In the genomic region with DNA sequence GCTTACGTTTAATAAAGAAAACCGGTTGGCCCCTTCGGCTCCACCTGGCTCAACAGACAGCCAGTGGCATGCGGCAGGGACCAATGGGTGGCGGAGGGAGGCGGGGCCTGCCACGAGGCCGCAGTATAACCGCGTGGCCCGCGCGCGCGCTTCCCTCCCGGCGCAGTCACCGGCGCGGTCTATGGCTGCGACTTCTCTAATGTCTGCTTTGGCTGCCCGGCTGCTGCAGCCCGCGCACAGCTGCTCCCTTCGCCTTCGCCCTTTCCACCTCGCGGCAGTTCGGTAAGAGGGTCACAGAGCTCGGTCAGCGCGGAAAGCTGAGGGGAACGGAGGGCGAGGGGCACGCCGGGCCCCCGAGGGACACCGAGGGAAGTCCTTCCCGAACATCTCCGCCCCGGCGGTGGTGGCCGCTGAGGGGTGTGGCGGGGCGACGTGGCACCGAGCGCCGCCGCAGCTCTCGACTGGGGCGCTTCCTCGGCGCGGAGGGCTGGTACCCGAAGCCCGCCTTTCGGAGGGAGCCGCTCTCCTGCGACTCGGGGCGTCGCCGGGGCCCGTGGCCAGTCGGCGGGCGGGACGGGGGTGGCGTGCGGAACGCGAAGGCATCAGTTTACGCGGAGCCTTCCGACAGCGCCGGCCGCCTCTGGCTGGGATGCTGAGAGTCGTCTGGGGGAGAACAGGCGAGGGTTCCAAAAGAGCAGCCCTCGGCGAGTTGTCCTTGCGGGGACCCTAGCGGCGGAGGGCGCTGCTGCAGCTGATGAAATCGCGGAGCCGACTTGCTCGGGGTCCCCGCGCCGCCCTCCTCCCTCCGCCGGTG, we compare ENCODE assay signal across 8 cellular contexts. TPM values are rescaled to one million over a fixed set of nuclear protein-coding genes. Genes with fewer than 3 reads are reported as not detected.
DNase-seq lines count a peak whose midpoint lies in the region; ATAC-seq and TF ChIP-seq lines count a peak whose summit lies in the region.

A gene (plus strand): TSS at position 155 of the 814 bp plus-strand sequence. CDS start 27 bp downstream, at position 182.

- peak within 1 kb of the TSS; percentile 100 for H3K27ac Mint-ChIP-seq in activated naive CD4-positive, alpha-beta T cell treated with anti-CD3 and anti-CD28 coated beads, Interleukin-2, amount 50 U/mL, for 24 hours
- H3K27ac Mint-ChIP-seq in osteocyte (ENCODE audit: unreplicated experiment): peak within 1 kb of the TSS; percentile 100

- peak within 1 kb of the TSS; percentile 55 for H3K4me3 ChIP-seq in thymus (ENCODE audit: low read length)

- WGBS in thymus: under 1% methylated on average over 96 of the region's 96 CpGs

- peaks cover 27% of the 10 kb centered on the region for H3K36me3 Mint-ChIP-seq in activated naive CD4-positive, alpha-beta T cell treated with anti-CD3 and anti-CD28 coated beads, Interleukin-2, amount 50 U/mL, for 24 hours
- H3K36me3 Mint-ChIP-seq in osteocyte (ENCODE audit: unreplicated experiment): peaks cover 7% of the 10 kb centered on the region

- no peaks in the 10 kb centered on the region for H3K27me3 ChIP-seq in thymus (ENCODE audit: control insufficient read depth, insufficient read depth)

- H3K27ac ChIP-seq in thymus (ENCODE audit: low read depth): peak within 1 kb of the TSS; percentile 89

- peaks cover 34% of the 10 kb centered on the region for H3K4me1 Mint-ChIP-seq in activated naive CD4-positive, alpha-beta T cell treated with anti-CD3 and anti-CD28 coated beads, Interleukin-2, amount 50 U/mL, for 24 hours
- peaks cover 44% of the 10 kb centered on the region for H3K4me1 Mint-ChIP-seq in osteocyte (ENCODE audit: unreplicated experiment)

- TF ChIP-seq CTCF in osteocyte (IDR thresholded peaks at IDR 0.05): peak; percentile 82

- H3K4me1 ChIP-seq in thymus (ENCODE audit: control insufficient read depth, insufficient read depth, low read length): peaks cover 3% of the 10 kb centered on the region

- H3K9me3 Mint-ChIP-seq in activated naive CD4-positive, alpha-beta T cell treated with anti-CD3 and anti-CD28 coated beads, Interleukin-2, amount 50 U/mL, for 24 hours: no peaks in the 10 kb centered on the region
- H3K9me3 Mint-ChIP-seq in osteocyte (ENCODE audit: unreplicated experiment): no peaks in the 10 kb centered on the region

- DNase-seq in NCI-H1092 (lab: John Stamatoyannopoulos, UW): peak; percentile 89
- peak; percentile 97 for DNase-seq in glomerular visceral epithelial cell (ENCODE audit: extremely low spot score)
- DNase-seq in osteocyte (ENCODE audit: extremely low spot score, unreplicated experiment): peak; percentile 98

- no peaks in the 10 kb centered on the region for H3K36me3 ChIP-seq in thymus (ENCODE audit: control insufficient read depth, insufficient read depth)

- H3K27me3 Mint-ChIP-seq in activated naive CD4-positive, alpha-beta T cell treated with anti-CD3 and anti-CD28 coated beads, Interleukin-2, amount 50 U/mL, for 24 hours: no peaks in the 10 kb centered on the region
- H3K27me3 Mint-ChIP-seq in osteocyte (ENCODE audit: unreplicated experiment): no peaks in the 10 kb centered on the region

- ATAC-seq in HG02610 (IDR thresholded peaks at IDR 0.05; ENCODE audit: unreplicated experiment): peak; percentile 89
- peak; percentile 92 for ATAC-seq in SK-N-SH treated with all-trans-retinoic acid at 6 μM for 48 hours

- no peaks in the 10 kb centered on the region for H3K9me3 ChIP-seq in thymus (ENCODE audit: control insufficient read depth)

- peak; percentile 99 for TF ChIP-seq POLR2A in GM10847 (IDR thresholded peaks at IDR 0.05; ENCODE audit: extremely low read depth, insufficient read length)

- H3K4me3 Mint-ChIP-seq in activated naive CD4-positive, alpha-beta T cell treated with anti-CD3 and anti-CD28 coated beads, Interleukin-2, amount 50 U/mL, for 24 hours: peak within 1 kb of the TSS; percentile 99
- peak within 1 kb of the TSS; percentile 98 for H3K4me3 Mint-ChIP-seq in osteocyte (ENCODE audit: unreplicated experiment)

TF ChIP-seq in SK-N-SH treated with all-trans-retinoic acid at 6 μM for 48 hours, 23 proteins besides CTCF, POLR2A, EP300 and RAD21:
- TF ChIP-seq ZFP3 (CRISPR knock-in tag; IDR thresholded peaks at IDR 0.05) (0 out of 2 replicates have a peak, but pooled peaks have one; percentile 11), ISL1 (CRISPR knock-in tag; IDR thresholded peaks at IDR 0.05) (no peak), RARB (CRISPR knock-in tag; IDR thresholded peaks at IDR 0.05) (no peak), ZFP30 (CRISPR knock-in tag; IDR thresholded peaks at IDR 0.05) (no peak)
- TF ChIP-seq, protein P1, sequence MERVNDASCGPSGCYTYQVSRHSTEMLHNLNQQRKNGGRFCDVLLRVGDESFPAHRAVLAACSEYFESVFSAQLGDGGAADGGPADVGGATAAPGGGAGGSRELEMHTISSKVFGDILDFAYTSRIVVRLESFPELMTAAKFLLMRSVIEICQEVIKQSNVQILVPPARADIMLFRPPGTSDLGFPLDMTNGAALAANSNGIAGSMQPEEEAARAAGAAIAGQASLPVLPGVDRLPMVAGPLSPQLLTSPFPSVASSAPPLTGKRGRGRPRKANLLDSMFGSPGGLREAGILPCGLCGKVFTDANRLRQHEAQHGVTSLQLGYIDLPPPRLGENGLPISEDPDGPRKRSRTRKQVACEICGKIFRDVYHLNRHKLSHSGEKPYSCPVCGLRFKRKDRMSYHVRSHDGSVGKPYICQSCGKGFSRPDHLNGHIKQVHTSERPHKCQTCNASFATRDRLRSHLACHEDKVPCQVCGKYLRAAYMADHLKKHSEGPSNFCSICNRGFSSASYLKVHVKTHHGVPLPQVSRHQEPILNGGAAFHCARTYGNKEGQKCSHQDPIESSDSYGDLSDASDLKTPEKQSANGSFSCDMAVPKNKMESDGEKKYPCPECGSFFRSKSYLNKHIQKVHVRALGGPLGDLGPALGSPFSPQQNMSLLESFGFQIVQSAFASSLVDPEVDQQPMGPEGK (CRISPR knock-in tag; IDR thresholded peaks at IDR 0.05; ENCODE audit: borderline replicate concordance): no peak
- TF ChIP-seq, protein P2, sequence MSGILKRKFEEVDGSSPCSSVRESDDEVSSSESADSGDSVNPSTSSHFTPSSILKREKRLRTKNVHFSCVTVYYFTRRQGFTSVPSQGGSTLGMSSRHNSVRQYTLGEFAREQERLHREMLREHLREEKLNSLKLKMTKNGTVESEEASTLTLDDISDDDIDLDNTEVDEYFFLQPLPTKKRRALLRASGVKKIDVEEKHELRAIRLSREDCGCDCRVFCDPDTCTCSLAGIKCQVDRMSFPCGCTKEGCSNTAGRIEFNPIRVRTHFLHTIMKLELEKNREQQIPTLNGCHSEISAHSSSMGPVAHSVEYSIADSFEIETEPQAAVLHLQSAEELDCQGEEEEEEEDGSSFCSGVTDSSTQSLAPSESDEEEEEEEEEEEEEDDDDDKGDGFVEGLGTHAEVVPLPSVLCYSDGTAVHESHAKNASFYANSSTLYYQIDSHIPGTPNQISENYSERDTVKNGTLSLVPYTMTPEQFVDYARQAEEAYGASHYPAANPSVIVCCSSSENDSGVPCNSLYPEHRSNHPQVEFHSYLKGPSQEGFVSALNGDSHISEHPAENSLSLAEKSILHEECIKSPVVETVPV (CRISPR knock-in tag; IDR thresholded peaks at IDR 0.05): no peak

RNA-seq across cellular contexts. Expression of the gene that starts here (rescaled TPM):
- 223 and 242 TPM in 2 replicates for total RNA-seq in osteocyte
- polyA plus RNA-seq in thymus: 47.0 TPM

Comparison
In these comparisons a context has a peak if more than half of its experiments do, and no peak if none do; other contexts are left out.
1. Peak in every context shown above with its lines: DNase-seq, ATAC-seq, H3K4me3 ChIP-seq and H3K27ac ChIP-seq.